In genomic region chr19:1410789-1411188, GRCh38 we compare ENCODE assay signal across 11 cellular contexts. TPM values are rescaled to one million over a fixed set of nuclear protein-coding genes. Genes with fewer than 3 reads are reported as not detected.
A peak's percentile ranks its signal among the peaks of the same experiment; 100 is the strongest.
DNase-seq lines count a peak whose midpoint lies in the region; ATAC-seq, FAIRE-seq and TF ChIP-seq lines count a peak whose summit lies in the region.
"Had no signal": no experiment of that assay in that cellular context is flagged by ENCODE, and none has a peak within 500 bp of the region (broad histone marks: within the 10 kb centered on the region; RNA-seq: fewer than 3 reads in every experiment).

No MANE protein-coding gene starts in this region.

- H3K36me3 Mint-ChIP-seq in activated T-cell treated with anti-CD3 and anti-CD28 coated beads, Interleukin-2, amount 50 U/mL, for 4 hours (ENCODE audit: insufficient read depth): peaks cover 13% of the 10 kb centered on the region
- H3K36me3 Mint-ChIP-seq in activated naive CD8-positive, alpha-beta T cell treated with anti-CD3 and anti-CD28 coated beads, Interleukin-2, amount 50 U/mL, for 24 hours (ENCODE audit: low read depth): peaks cover 39% of the 10 kb centered on the region

- H3K27ac Mint-ChIP-seq in activated naive CD8-positive, alpha-beta T cell treated with anti-CD3 and anti-CD28 coated beads, Interleukin-2, amount 50 U/mL, for 24 hours: peak overlapping the region; percentile 90

- H3K4me1 Mint-ChIP-seq in activated T-cell treated with anti-CD3 and anti-CD28 coated beads, Interleukin-2, amount 50 U/mL, for 4 hours (ENCODE audit: low read depth): peaks cover 68% of the 10 kb centered on the region
- H3K4me1 Mint-ChIP-seq in activated naive CD8-positive, alpha-beta T cell treated with anti-CD3 and anti-CD28 coated beads, Interleukin-2, amount 50 U/mL, for 24 hours: peaks cover 75% of the 10 kb centered on the region

- TF ChIP-seq CTCF in kidney (IDR thresholded peaks at IDR 0.05; ENCODE audit: borderline replicate concordance, extremely low read depth, insufficient read depth): no peak

- peak overlapping the region; percentile 96 for H3K4me3 Mint-ChIP-seq in activated T-cell treated with anti-CD3 and anti-CD28 coated beads, Interleukin-2, amount 50 U/mL, for 4 hours
- peak overlapping the region; percentile 90 for H3K4me3 Mint-ChIP-seq in activated naive CD8-positive, alpha-beta T cell treated with anti-CD3 and anti-CD28 coated beads, Interleukin-2, amount 50 U/mL, for 24 hours

- no peak for DNase-seq in activated T-cell treated with anti-CD3 and anti-CD28 coated beads, Interleukin-2, amount 50 U/mL, for 4 hours
- DNase-seq in activated T-cell treated with anti-CD3 and anti-CD28 coated beads, Interleukin-2, amount 50 U/mL, for 48 hours: no peak
- no peak for DNase-seq in activated naive CD8-positive, alpha-beta T cell treated with anti-CD3 and anti-CD28 coated beads, Interleukin-2, amount 50 U/mL, for 24 hours
- DNase-seq in kidney (no peak), substantia nigra (lab: John Stamatoyannopoulos, UW) (no peak), AML-193 (lab: John Stamatoyannopoulos, UW) (no peak), NCI-H1694 (lab: John Stamatoyannopoulos, UW) (no peak)
- DNase-seq: NCI-H1417 treated with DMSO at 0.1 percent for 48 hours, SHP77 had no signal

- H3K9me3 Mint-ChIP-seq in activated T-cell treated with anti-CD3 and anti-CD28 coated beads, Interleukin-2, amount 50 U/mL, for 4 hours: no peaks in the 10 kb centered on the region
- no peaks in the 10 kb centered on the region for H3K9me3 Mint-ChIP-seq in activated naive CD8-positive, alpha-beta T cell treated with anti-CD3 and anti-CD28 coated beads, Interleukin-2, amount 50 U/mL, for 24 hours

- H3K27ac ChIP-seq in kidney (ENCODE audit: low read depth in 2 of 2, low read length in 2 of 2): peak overlapping the region; percentile 1 to 60
- peak overlapping the region; percentile 93 for H3K27ac ChIP-seq in substantia nigra (ENCODE audit: low read depth, low read length, poor library complexity, severe bottlenecking)

- no peaks in the 10 kb centered on the region for H3K36me3 ChIP-seq in kidney (ENCODE audit: control insufficient read depth in 1 of 2, insufficient read depth in 2 of 2, low read length in 2 of 2)

- ATAC-seq in activated T-cell treated with anti-CD3 and anti-CD28 coated beads, Interleukin-2, amount 50 U/mL, for 4 hours: no peak
- no peak for ATAC-seq in activated naive CD8-positive, alpha-beta T cell treated with anti-CD3 and anti-CD28 coated beads, Interleukin-2, amount 50 U/mL, for 24 hours
- ATAC-seq in HG03439 (IDR thresholded peaks at IDR 0.05; ENCODE audit: unreplicated experiment): no peak

- no peaks in the 10 kb centered on the region for H3K9me3 ChIP-seq in kidney (ENCODE audit: control insufficient read depth in 1 of 2, low read length in 2 of 2)

- no peak for FAIRE-seq in kidney (lab: Jason Lieb, UNC)
- FAIRE-seq: frontal cortex had no signal

- intact Hi-C loops in kidney (cut with DNase I): no loop called here

- no peaks in the 10 kb centered on the region for H3K27me3 Mint-ChIP-seq in activated T-cell treated with anti-CD3 and anti-CD28 coated beads, Interleukin-2, amount 50 U/mL, for 4 hours (ENCODE audit: low read depth)
- no peaks in the 10 kb centered on the region for H3K27me3 Mint-ChIP-seq in activated naive CD8-positive, alpha-beta T cell treated with anti-CD3 and anti-CD28 coated beads, Interleukin-2, amount 50 U/mL, for 24 hours

- peak overlapping the region in 1 of 2 donors; percentile 61 for H3K9ac ChIP-seq in kidney (ENCODE audit: low read length in 2 of 2)

- H3K4me1 ChIP-seq in kidney (ENCODE audit: control insufficient read depth in 1 of 2, insufficient read depth in 1 of 2, low read depth in 1 of 2, low read length in 2 of 2): peaks cover 40 to 62% of the 10 kb centered on the region in 2 donors

- H3K4me3 ChIP-seq in kidney (ENCODE audit: low read length in 2 of 2): peak overlapping the region in 1 of 2 donors; percentile 79

RNA-seq across cellular contexts. Expression of gene DAZAP1, which starts 3.4 kb away (rescaled TPM):
- total RNA-seq in activated T-cell treated with anti-CD3 and anti-CD28 coated beads, Interleukin-2, amount 50 U/mL, for 4 hours: 100 to 1,000 TPM; 296 to 322 (median 303) TPM
- 98.5 TPM for total RNA-seq in kidney
- 47.7 TPM for polyA plus RNA-seq in kidney (ENCODE audit: insufficient read depth, low read depth, low replicate concordance)

RNA-seq across cellular contexts. Expression of gene GAMT, which starts 9.4 kb away (rescaled TPM):
- total RNA-seq in activated T-cell treated with anti-CD3 and anti-CD28 coated beads, Interleukin-2, amount 50 U/mL, for 4 hours: 10 to 100 TPM; 16.0 to 25.9 (median 23.1) TPM
- total RNA-seq in kidney: 16.3 TPM
- polyA plus RNA-seq in kidney (ENCODE audit: insufficient read depth, low read depth, low replicate concordance): 209 TPM

RNA-seq across cellular contexts. Expression of gene NDUFS7, which starts 27.1 kb away (rescaled TPM):
- 100 to 1,000 TPM; 124 to 142 (median 137) TPM for total RNA-seq in activated T-cell treated with anti-CD3 and anti-CD28 coated beads, Interleukin-2, amount 50 U/mL, for 4 hours
- 85.5 TPM for total RNA-seq in kidney
- 265 TPM for polyA plus RNA-seq in kidney (ENCODE audit: insufficient read depth, low read depth, low replicate concordance)

RNA-seq across cellular contexts. Expression of gene RPS15, which starts 27.4 kb away (rescaled TPM):
- 1,000 to 10,000 TPM; 2,317 to 2,484 (median 2,379) TPM for total RNA-seq in activated T-cell treated with anti-CD3 and anti-CD28 coated beads, Interleukin-2, amount 50 U/mL, for 4 hours
- total RNA-seq in kidney: 893 TPM
- polyA plus RNA-seq in kidney (ENCODE audit: insufficient read depth, low read depth, low replicate concordance): 1,823 TPM

RNA-seq across cellular contexts. Expression of gene APC2, which starts 39.1 kb away (rescaled TPM):
- total RNA-seq in activated T-cell treated with anti-CD3 and anti-CD28 coated beads, Interleukin-2, amount 50 U/mL, for 4 hours: under 1 TPM; 0.13 to 0.45 (median 0.16) TPM
- 0.25 TPM for total RNA-seq in kidney
- not detected for polyA plus RNA-seq in kidney (ENCODE audit: insufficient read depth, low read depth, low replicate concordance)
